8 cellular contexts compared by ENCODE assay signal in genomic region chr9:121121582-121122087, GRCh38. TPM values are rescaled to one million over a fixed set of nuclear protein-coding genes. Genes with fewer than 3 reads are reported as not detected.
DNase-seq lines count a peak whose midpoint lies in the region; ATAC-seq, FAIRE-seq and TF ChIP-seq lines count a peak whose summit lies in the region.

No MANE protein-coding gene starts in this region.

- POLR2A ChIA-PET in H1 (lab: Charles Lee; ENCODE audit: partially characterized antibody), result interaction anchor here (0.9 to 1.4 kb wide), 5 partner anchors 9 to 17 kb away, joined by 3 to 6 read pairs (median 4); no protein-coding TSS in a partner anchor

- H3K36me3 ChIP-seq in BE2C (peaks cover 3% of the 10 kb centered on the region), H1 (ENCODE audit: control insufficient read depth in 2 of 4, insufficient read depth in 4 of 4, low read length in 3 of 4) (no peaks in the 10 kb centered on the region), mesendoderm (ENCODE audit: control insufficient read depth, insufficient read depth, low read length) (no peaks in the 10 kb centered on the region)

- H4K5ac ChIP-seq in H1 (ENCODE audit: insufficient read length, low read depth, low read length), result no peak overlapping the region
- no peak overlapping the region for H4K5ac ChIP-seq in mesendoderm (ENCODE audit: low read length)

- H2BK15ac ChIP-seq in H1 (ENCODE audit: low read length) (no peak overlapping the region), mesendoderm (replicated peaks; ENCODE audit: low read depth) (no peak overlapping the region)

- ATAC-seq in HG03378 (IDR thresholded peaks at IDR 0.05; ENCODE audit: unreplicated experiment), result peak; percentile 90

- H3K9me3 ChIP-seq in BE2C (no peaks in the 10 kb centered on the region), H1 (ENCODE audit: insufficient read depth in 2 of 2, low read depth in 1 of 2, low read length in 1 of 2) (no peaks in the 10 kb centered on the region)

- no peak for TF ChIP-seq EP300 in H1 (IDR thresholded peaks at IDR 0.05; ENCODE audit: borderline replicate concordance in 1 of 2, low read depth in 2 of 2, low read length in 2 of 2)

- H4K8ac ChIP-seq in H1 (ENCODE audit: extremely low read depth, insufficient read depth, low read length) (no peak overlapping the region), mesendoderm (ENCODE audit: low read depth, low read length) (no peak overlapping the region)

- TF ChIP-seq CTCF in BE2C (IDR thresholded peaks at IDR 0.05; ENCODE audit: low read depth, low read length), result no peak; the same call in 1 of the 2 replicates
- TF ChIP-seq CTCF in H1 (IDR thresholded peaks at IDR 0.05; ENCODE audit: control extremely low read depth in 1 of 3, insufficient read depth in 1 of 3, low read depth in 1 of 3, low read length in 3 of 3), result peak in 1 of 3 experiments; percentile 29; a peak in 2 of 4 replicates

- no peaks in the 10 kb centered on the region for H3K27me3 ChIP-seq in BE2C
- H3K27me3 ChIP-seq in H1 (replicated peaks in 1 of 4; ENCODE audit: control insufficient read depth in 3 of 4, extremely low read depth in 1 of 4, insufficient read depth in 3 of 4, low read length in 3 of 4), result no peaks in the 10 kb centered on the region
- no peaks in the 10 kb centered on the region for H3K27me3 ChIP-seq in mesendoderm (ENCODE audit: insufficient read depth, low read length, poor library complexity)

- H3K27ac ChIP-seq in H1 (ENCODE audit: low read depth, low read length), result no peak overlapping the region
- no peak overlapping the region for H3K27ac ChIP-seq in mesendoderm (ENCODE audit: low read depth, low read length)

- peak overlapping the region; percentile 74 for H3K4me3 ChIP-seq in BE2C (ENCODE audit: low read depth, low read length)
- H3K4me3 ChIP-seq in H1 (ENCODE audit: extremely low read depth in 1 of 4, insufficient read depth in 2 of 4, low read depth in 3 of 4, low read length in 4 of 4), result peak overlapping the region; percentile 14 to 60 (median 27); a peak in 7 of 8 replicates
- peak overlapping the region; percentile 5 for H3K4me3 ChIP-seq in mesendoderm (ENCODE audit: low read length)

- no peak overlapping the region for H4K91ac ChIP-seq in H1 (replicated peaks; ENCODE audit: insufficient read length, low read length)

- H3K9ac ChIP-seq in H1 (replicated peaks in 1 of 4; ENCODE audit: extremely low read depth in 1 of 4, low read depth in 3 of 4, low read length in 3 of 4) (peak overlapping the region in 1 of 4 experiments; percentile 49; a peak in 1 of 7 replicates), mesendoderm (ENCODE audit: low read length) (peak overlapping the region; percentile 39)

- H3K4me1 ChIP-seq in BE2C (peaks cover 6% of the 10 kb centered on the region), H1 (replicated peaks in 1 of 4; ENCODE audit: control insufficient read depth in 3 of 4, insufficient read depth in 4 of 4, low read length in 3 of 4) (0 out of 7 replicates have a peak, but pooled peaks cover 0 to 3% (median 0%) of the 10 kb centered on the region in 4 experiments), mesendoderm (ENCODE audit: control insufficient read depth, low read depth, low read length) (no peaks in the 10 kb centered on the region)

- H4K20me1 ChIP-seq in H1 (replicated peaks in 1 of 2; ENCODE audit: control insufficient read depth in 1 of 2, insufficient read depth in 2 of 2, low read length in 2 of 2), result no peaks in the 10 kb centered on the region

- H3K4ac ChIP-seq in H1 (replicated peaks; ENCODE audit: insufficient read length, low read depth, low read length) (no peak overlapping the region), mesendoderm (ENCODE audit: low read depth, low read length) (no peak overlapping the region)

- CTCF ChIA-PET in H1 (lab: Charles Lee; ENCODE audit: partially characterized antibody), result interaction anchor here (0.6 to 3.3 kb wide), 10 partner anchors 10 to 253 kb away, joined by 3 to 9 read pairs (median 3); no protein-coding TSS in a partner anchor

- H2BK20ac ChIP-seq in H1 (ENCODE audit: low read length), result no peak overlapping the region

- no peak overlapping the region for H2BK12ac ChIP-seq in H1 (ENCODE audit: low read depth, low read length)

- no peak overlapping the region for H2BK120ac ChIP-seq in H1 (replicated peaks; ENCODE audit: low read depth, low read length)
- H2BK120ac ChIP-seq in mesendoderm (ENCODE audit: low read depth, low read length), result no peak overlapping the region

- 8% methylated on average over 17 of the region's 17 CpGs; no CpG with 5 or more reads in 1 of the 2 experiments for WGBS in H1 (ENCODE audit: extremely low coverage in 1 of 2, insufficient coverage in 1 of 2, insufficient read length in 1 of 2, insufficient replicate concordance in 2 of 2, low coverage in 1 of 2, low lambda C conversion rate in 2 of 2, missing lambda C conversion rate in 1 of 2), 2 experiments
- WGBS in mesendoderm (ENCODE audit: extremely low coverage, insufficient coverage, low lambda C conversion rate), result no CpG with 5 or more reads among the region's 17 CpGs

- TF ChIP-seq POLR2A in GM19099 (IDR thresholded peaks at IDR 0.05; ENCODE audit: extremely low read depth, insufficient read length, low read depth), result peak; percentile 67
- TF ChIP-seq POLR2A in H1 (IDR thresholded peaks at IDR 0.05; ENCODE audit: control extremely low read depth in 1 of 2, low read depth in 2 of 2, low read length in 2 of 2), result peak in 1 of 2 experiments; percentile 28; a peak in 1 of 3 replicates

- FAIRE-seq in H1 (lab: Jason Lieb, UNC), result peak; percentile 82

- no peak overlapping the region for H3K14ac ChIP-seq in H1 (ENCODE audit: insufficient read length)

- H3K79me2 ChIP-seq in H1 (ENCODE audit: control insufficient read depth in 1 of 2, insufficient read depth in 2 of 2, low read length in 2 of 2) (no peaks in the 10 kb centered on the region), mesendoderm (ENCODE audit: control insufficient read depth, insufficient read depth, low read length) (no peaks in the 10 kb centered on the region)

- H3K23me2 ChIP-seq in H1 (ENCODE audit: low read depth, low read length), result no peaks in the 10 kb centered on the region

- H3K79me1 ChIP-seq in H1 (ENCODE audit: low read depth, low read length) (no peaks in the 10 kb centered on the region), mesendoderm (ENCODE audit: low read length) (no peaks in the 10 kb centered on the region)

- peak overlapping the region; percentile 28 to 65 for H3K4me2 ChIP-seq in H1 (ENCODE audit: insufficient read depth in 1 of 2, low read depth in 2 of 2, low read length in 2 of 2)
- H3K4me2 ChIP-seq in mesendoderm (ENCODE audit: low read length), result peak overlapping the region; percentile 26

- H3K18ac ChIP-seq in H1 (ENCODE audit: extremely low read depth, low read length) (no peak overlapping the region), mesendoderm (ENCODE audit: low read length) (no peak overlapping the region)

- peak in 1 of 2 experiments; percentile 31; a peak in 1 of 4 replicates for TF ChIP-seq RAD21 in H1 (IDR thresholded peaks at IDR 0.05 in 1 of 2, conservative IDR thresholded peaks at IDR 0.05 in 1 of 2; ENCODE audit: low read depth in 2 of 2, low read length in 2 of 2)

- H3K56ac ChIP-seq in H1 (replicated peaks; ENCODE audit: insufficient read length, low read depth, low read length) (no peak overlapping the region), mesendoderm (ENCODE audit: low read length) (peak overlapping the region; percentile 44)

- DNase-seq in BE2C (peak; percentile 98), NK-92 (lab: John Stamatoyannopoulos, UW; ENCODE audit: unreplicated experiment) (peak; percentile 64), H1 (ENCODE audit: low read depth in 1 of 2, low spot score in 2 of 2) (peak; percentile 81 to 91), mesendoderm (peak; percentile 98)
- peak; percentile 90 to 92 for DNase-seq in activated CD8-positive, alpha-beta memory T cell treated with anti-CD3 and anti-CD28 coated beads for 4 hours (ENCODE audit: low read depth in 2 of 2)
- peak; percentile 91 for DNase-seq in stimulated activated CD8-positive, alpha-beta memory T cell treated with anti-CD3 and anti-CD28 coated beads, Interleukin-12 subunit alpha, Interleukin-12 subunit beta, amount 100 ng/mL, for 4 hours (ENCODE audit: low read depth)

- peak overlapping the region; percentile 78; the same call in 1 of the 2 replicates for H2AFZ ChIP-seq in H1 (ENCODE audit: low read length)

- H2AK5ac ChIP-seq in H1 (ENCODE audit: low read depth, low read length) (no peak overlapping the region), mesendoderm (ENCODE audit: low read length) (no peak overlapping the region)

- H2BK5ac ChIP-seq in H1 (ENCODE audit: low read depth, low read length) (no peak overlapping the region), mesendoderm (ENCODE audit: low read length) (no peak overlapping the region)

- H3K23ac ChIP-seq in H1 (ENCODE audit: insufficient read length) (no peak overlapping the region), mesendoderm (ENCODE audit: low read length) (no peak overlapping the region)

TF ChIP-seq in H1, 55 proteins besides CTCF, POLR2A, EP300 and RAD21 (continues in another document):
- TF ChIP-seq CBX8 (IDR thresholded peaks at IDR 0.05; ENCODE audit: borderline replicate concordance, low read depth, low read length) (no peak), SP2 (IDR thresholded peaks at IDR 0.05; ENCODE audit: low read length) (no peak; the same call in 1 of the 2 replicates), NRF1 (IDR thresholded peaks at IDR 0.05; ENCODE audit: low read depth, low read length) (no peak), BCL11A (IDR thresholded peaks at IDR 0.05; ENCODE audit: low read depth in 2 of 2, low read length in 2 of 2) (no peak), EZH2 (IDR thresholded peaks at IDR 0.05; ENCODE audit: low read depth, low read length, severe bottlenecking) (no peak), POLR2AphosphoS5 (IDR thresholded peaks at IDR 0.05; ENCODE audit: low read depth, low read length) (no peak), BACH1 (IDR thresholded peaks at IDR 0.05; ENCODE audit: low read length) (no peak), TCF12 (IDR thresholded peaks at IDR 0.05; ENCODE audit: low read depth, low read length) (no peak), FOSL1 (IDR thresholded peaks at IDR 0.05; ENCODE audit: insufficient read depth, low read depth, low read length) (no peak), RXRA (IDR thresholded peaks at IDR 0.05; ENCODE audit: insufficient read depth, low read depth, low read length) (no peak)

RNA-seq across cellular contexts. Expression of gene CNTRL, which starts 46.9 kb away (rescaled TPM):
- 4.5 TPM for polyA plus RNA-seq in BE2C (2012; ENCODE audit: insufficient read depth, insufficient read length, low read depth)
- 13.9 and 14.3 TPM in 2 replicates for total RNA-seq in H1 (2021; fragmentation: NEBNext Ultra II Directional; extraction: Animal tissue kit (Norgen Biotek cat#: 25700))
- 4.1 and 5.1 TPM in 2 replicates for polyA plus RNA-seq in H1 (2011; rRNA removed)
- polyA plus RNA-seq in H1 (2011; cell fraction: cytosol; rRNA removed), result 6.5 TPM
- 12.1 TPM for polyA plus RNA-seq in H1 (2011; cell fraction: nucleus; rRNA removed)
- polyA plus RNA-seq in H1 (2012, experiment 1 of 2), result 7.6 to 8.8 TPM (median 8.3 TPM) in 4 replicates
- 0.42 TPM for polyA plus RNA-seq in H1 (2012, experiment 2 of 2)
- 9.4 TPM for polyA plus RNA-seq in H1 (2013, experiment 1 of 2)
- polyA plus RNA-seq in H1 (2013, experiment 2 of 2), result 8.5 TPM
- 10.9 and 13.5 TPM in 2 replicates for polyA minus RNA-seq in H1 (2011; rRNA and poly(A)+ RNA removed)
- polyA minus RNA-seq in H1 (2011; cell fraction: cytosol; rRNA and poly(A)+ RNA removed), result 7.2 TPM
- polyA minus RNA-seq in H1 (2011; cell fraction: nucleus; rRNA and poly(A)+ RNA removed), result 22.1 TPM
- 8.6 TPM for polyA plus RNA-seq in mesendoderm (2013, experiment 1 of 2)
- polyA plus RNA-seq in mesendoderm (2013, experiment 2 of 2), result 8.8 TPM

Comparison
In these comparisons a context has a peak if more than half of its experiments do, and no peak if none do; other contexts are left out.
1. H3K4me3 ChIP-seq: peak in every context shown above with its lines; median percentile 74 in BE2C; 27 in H1; 5 in mesendoderm.